In the genomic region with DNA sequence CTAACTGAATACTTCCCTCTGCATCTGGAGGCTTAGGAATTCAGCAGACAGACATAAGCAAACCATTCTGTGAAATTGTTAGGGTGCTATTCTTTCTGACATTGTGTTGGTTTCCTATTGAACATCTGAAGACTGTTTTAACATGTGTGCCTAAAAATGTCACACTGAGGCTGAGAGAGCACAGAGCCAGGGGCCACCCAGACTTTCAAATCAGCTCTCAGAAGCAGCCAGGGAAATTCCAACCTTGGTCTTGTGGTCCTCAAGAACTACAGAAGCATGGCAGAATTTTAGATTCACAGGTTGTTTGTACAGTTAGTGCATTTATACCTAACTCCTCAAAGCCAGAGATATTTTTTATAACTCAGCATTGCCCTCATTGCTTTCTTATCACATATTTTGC, we compare ENCODE assay signal across 12 cellular contexts.
A peak's percentile ranks its signal among the peaks of the same experiment; 100 is the strongest.
DNase-seq lines count a peak whose midpoint lies in the region; ATAC-seq, FAIRE-seq and TF ChIP-seq lines count a peak whose summit lies in the region.
"Had no signal": no experiment of that assay in that cellular context is flagged by ENCODE, and none has a peak within 500 bp of the region (broad histone marks: within the 10 kb centered on the region; RNA-seq: fewer than 3 reads in every experiment).

No MANE protein-coding gene starts in this region.

- H3K4me3 Mint-ChIP-seq in glutamatergic neuron (ENCODE audit: unreplicated experiment): no peak overlapping the region

- DNase-seq in GM18507 (ENCODE audit: extremely low spot score, insufficient read length, low read depth): no peak
- DNase-seq in glutamatergic neuron: no peak
- DNase-seq in glomerular visceral epithelial cell (ENCODE audit: extremely low spot score): no peak
- no peak for DNase-seq in Right ventricle myocardium inferior (ENCODE audit: missing footprints)
- DNase-seq in UCSD-AML1 (lab: John Stamatoyannopoulos, UW; ENCODE audit: unreplicated experiment): no peak
- no peak for DNase-seq in esophagus squamous epithelium (lab: John Stamatoyannopoulos, UW)
- DNase-seq: NCI-H1694, nucleus accumbens, Peyer's patch, upper lobe of left lung had no signal

- no peaks in the 10 kb centered on the region for H3K9me3 ChIP-seq in esophagus squamous epithelium
- H3K9me3 ChIP-seq: Peyer's patch, upper lobe of left lung had no signal

- FAIRE-seq in GM18507 (lab: Jason Lieb, UNC): peak; percentile 73

- TF ChIP-seq POLR2A in esophagus squamous epithelium (IDR thresholded peaks at IDR 0.05): no peak

- no peaks in the 10 kb centered on the region for H3K9me3 Mint-ChIP-seq in glutamatergic neuron (ENCODE audit: unreplicated experiment)

- no peak for TF ChIP-seq CTCF in glutamatergic neuron (IDR thresholded peaks at IDR 0.05; ENCODE audit: partially characterized antibody, unreplicated experiment)
- no peak for TF ChIP-seq CTCF in esophagus squamous epithelium (IDR thresholded peaks at IDR 0.05)

- H3K4me3 ChIP-seq in esophagus squamous epithelium: no peak overlapping the region
- H3K4me3 ChIP-seq: Peyer's patch, upper lobe of left lung had no signal

- ATAC-seq in GM21390 (IDR thresholded peaks at IDR 0.05; ENCODE audit: unreplicated experiment): peak; percentile 67
- ATAC-seq in HG03196 (IDR thresholded peaks at IDR 0.05; ENCODE audit: unreplicated experiment): peak; percentile 63
- ATAC-seq in Right ventricle myocardium inferior: no peak

- no peak overlapping the region for H3K27ac ChIP-seq in esophagus squamous epithelium
- H3K27ac ChIP-seq: Peyer's patch, upper lobe of left lung had no signal

- no peaks in the 10 kb centered on the region for H3K36me3 Mint-ChIP-seq in glutamatergic neuron (ENCODE audit: unreplicated experiment)

- no peaks in the 10 kb centered on the region for H3K36me3 ChIP-seq in esophagus squamous epithelium
- H3K36me3 ChIP-seq: Peyer's patch, upper lobe of left lung had no signal

- peaks cover 31% of the 10 kb centered on the region for H3K4me1 Mint-ChIP-seq in glutamatergic neuron (ENCODE audit: low read depth, unreplicated experiment)

- H3K27ac Mint-ChIP-seq in glutamatergic neuron (ENCODE audit: unreplicated experiment): peak overlapping the region; percentile 78

- peaks cover 2% of the 10 kb centered on the region for H3K27me3 Mint-ChIP-seq in glutamatergic neuron (ENCODE audit: unreplicated experiment)

- no peaks in the 10 kb centered on the region for H3K4me1 ChIP-seq in esophagus squamous epithelium
- H3K4me1 ChIP-seq: Peyer's patch, upper lobe of left lung had no signal

- intact Hi-C loops in Right ventricle myocardium inferior (cut with DNase I) (no loop called here), esophagus squamous epithelium (cut with DNase I) (no loop called here)

- no peaks in the 10 kb centered on the region for H3K27me3 ChIP-seq in esophagus squamous epithelium
- H3K27me3 ChIP-seq: Peyer's patch, upper lobe of left lung had no signal
